ENCODE assay signal across 8 cellular contexts in the genomic region with DNA sequence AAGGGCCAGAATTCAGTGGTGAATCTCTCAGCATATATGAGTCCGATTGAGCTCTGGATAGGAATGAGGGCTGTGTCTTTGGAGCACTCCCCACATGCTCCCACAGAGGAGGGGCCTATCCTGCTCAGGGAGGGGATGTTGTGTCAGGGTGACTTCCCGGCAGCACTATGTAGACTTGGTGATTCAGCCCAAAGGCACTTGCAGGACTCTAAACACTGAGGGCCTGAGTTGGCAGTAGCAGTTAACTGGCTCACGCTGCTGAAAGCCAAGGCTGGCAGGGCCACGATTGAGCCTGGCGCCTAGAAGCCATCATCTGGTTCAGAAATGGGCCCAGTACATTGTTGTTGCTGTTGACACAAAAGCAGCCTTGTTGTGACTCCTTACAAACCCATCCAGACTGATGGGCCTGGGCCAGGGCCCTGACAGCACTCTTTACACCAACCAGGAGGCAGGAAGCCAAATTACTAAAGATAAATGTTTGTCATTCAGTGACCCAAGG. TPM values are rescaled to one million over a fixed set of nuclear protein-coding genes. Genes with fewer than 3 reads are reported as not detected.
DNase-seq lines count a peak whose midpoint lies in the region; TF ChIP-seq lines count a peak whose summit lies in the region.

No MANE protein-coding gene starts in this region.

- peak overlapping the region; percentile 56 for H3K4me2 ChIP-seq in mammary epithelial cell (ENCODE audit: insufficient read depth, low read depth, low read length)

- H3K27me3 ChIP-seq in mammary epithelial cell (ENCODE audit: insufficient read depth, low read length) (no peaks in the 10 kb centered on the region), subcutaneous abdominal adipose tissue (ENCODE audit: control insufficient read depth in 5 of 5, insufficient read depth in 4 of 5, low read length in 5 of 5) (no peaks in the 10 kb centered on the region)

- H3K36me3 ChIP-seq in mammary epithelial cell (ENCODE audit: insufficient read depth, low read length) = peaks cover 46% of the 10 kb centered on the region
- H3K36me3 ChIP-seq in subcutaneous abdominal adipose tissue (ENCODE audit: control insufficient read depth in 5 of 5, insufficient read depth in 5 of 5, low read length in 5 of 5) = peaks cover 4 to 91% (median 67%) of the 10 kb centered on the region in 5 donors

- peak overlapping the region; percentile 14 for H2AFZ ChIP-seq in mammary epithelial cell (ENCODE audit: low read depth, low read length)

- peak; percentile 78 for DNase-seq in HS-27A (ENCODE audit: low read depth)
- peak; percentile 92 for DNase-seq in mammary epithelial cell
- DNase-seq in kidney glomerular epithelial cell (lab: John Stamatoyannopoulos, UW) = peak; percentile 95
- DNase-seq in activated gamma-delta T cell (lab: John Stamatoyannopoulos, UW) = no peak
- DNase-seq in activated CD4-positive, alpha-beta T cell treated with anti-CD3 and anti-CD28 coated beads, Interleukin-2, amount 50 U/mL, for 48 hours = no peak
- no peak for DNase-seq in cerebellar nuclear complex (lab: John Stamatoyannopoulos, UW)
- no peak for DNase-seq in DMS79 (lab: John Stamatoyannopoulos, UW)

- dilution Hi-C loops in mammary epithelial cell (cut with HindIII; ENCODE audit: low sequenced_read_pairs) = no loop called here

- H3K9ac ChIP-seq in mammary epithelial cell (ENCODE audit: insufficient read depth, low read length) (peak overlapping the region; percentile 45), subcutaneous abdominal adipose tissue (ENCODE audit: low read length in 5 of 5) (peak overlapping the region in 2 of 5 donors; percentile 35 to 36)

- CTCF ChIA-PET in mammary epithelial cell (lab: Charles Lee; ENCODE audit: low non-redundant PET) = no interaction called here

- H4K20me1 ChIP-seq in mammary epithelial cell (ENCODE audit: insufficient read depth, low read length) = no peaks in the 10 kb centered on the region

- no TSS peak for BruUV-seq in mammary epithelial cell (replicated peaks; lab: Mats Ljungman, UMichigan)

- H3K4me3 ChIP-seq in mammary epithelial cell (replicated peaks in 1 of 3; ENCODE audit: insufficient read depth in 1 of 3, low read depth in 2 of 3, low read length in 3 of 3) (no peak overlapping the region), subcutaneous abdominal adipose tissue (ENCODE audit: low read depth in 1 of 5, low read length in 5 of 5) (no peak overlapping the region)

- in situ Hi-C loops in mammary epithelial cell (cut with MboI; ENCODE audit: low sequenced_read_pairs in 2 of 2) = loop anchor here in 1 of 2 donors (10.0 kb wide), 1 partner anchor 188 kb away; a partner anchor contains a TSS

- H3K9me3 ChIP-seq in mammary epithelial cell (replicated peaks; ENCODE audit: insufficient read depth, low read length) = no peaks in the 10 kb centered on the region
- no peaks in the 10 kb centered on the region for H3K9me3 ChIP-seq in subcutaneous abdominal adipose tissue (ENCODE audit: control insufficient read depth in 5 of 5, low read length in 5 of 5)

- H3K79me2 ChIP-seq in mammary epithelial cell (ENCODE audit: insufficient read depth, low read length) = peaks cover 31% of the 10 kb centered on the region

- H3K27ac ChIP-seq in mammary epithelial cell (ENCODE audit: insufficient read depth, low read depth, low read length) = peak overlapping the region; percentile 47
- H3K27ac ChIP-seq in subcutaneous abdominal adipose tissue (ENCODE audit: low read depth, low read length) = peak overlapping the region; percentile 77

- intact Hi-C loops in mammary epithelial cell (cut with micrococcal nuclease) = loop anchor here (2.0 kb wide), 1 partner anchor 32 kb away; the partner anchor contains the start of gene NMT1

- H3K4me1 ChIP-seq in mammary epithelial cell (ENCODE audit: insufficient read depth, low read length) = peaks cover 19% of the 10 kb centered on the region
- H3K4me1 ChIP-seq in subcutaneous abdominal adipose tissue (ENCODE audit: control insufficient read depth in 5 of 5, insufficient read depth in 5 of 5, low read length in 5 of 5) = peaks cover 8 to 36% (median 30%) of the 10 kb centered on the region in 5 donors

- TF ChIP-seq CTCF in mammary epithelial cell (conservative IDR thresholded peaks at IDR 0.05 in 1 of 2, IDR thresholded peaks at IDR 0.05 in 1 of 2; ENCODE audit: extremely low read depth in 1 of 2, insufficient read depth in 1 of 2, low read depth in 1 of 2, low read length in 2 of 2) = no peak

- 0% methylated on average over 5 of the region's 5 CpGs for WGBS in mammary epithelial cell (ENCODE audit: low coverage, missing lambda C conversion rate)

RNA-seq across cellular contexts. Expression of gene NMT1, which starts 31.9 kb away (rescaled TPM):
- total RNA-seq in mammary epithelial cell = 100 to 1,000 TPM in 1 of 2 donors, 10 to 100 TPM in 1; 80.0 to 143 TPM
- 55.9 TPM for polyA plus RNA-seq in mammary epithelial cell
- polyA minus RNA-seq in mammary epithelial cell = 170 TPM

RNA-seq across cellular contexts. Expression of gene PLCD3, which starts 39.3 kb away (rescaled TPM):
- 100 to 1,000 TPM in 1 of 2 donors, 10 to 100 TPM in 1; 79.4 to 185 TPM for total RNA-seq in mammary epithelial cell
- 171 TPM for polyA plus RNA-seq in mammary epithelial cell
- polyA minus RNA-seq in mammary epithelial cell = 166 TPM

RNA-seq across cellular contexts. Expression of gene DCAKD, which starts 41.5 kb away (rescaled TPM):
- 10 to 100 TPM; 35.4 to 68.0 TPM for total RNA-seq in mammary epithelial cell
- polyA plus RNA-seq in mammary epithelial cell = 27.7 TPM
- 40.8 TPM for polyA minus RNA-seq in mammary epithelial cell

RNA-seq across cellular contexts. Expression of gene ACBD4, which starts 42.5 kb away (rescaled TPM):
- 1 to 10 TPM; 6.5 to 8.1 TPM for total RNA-seq in mammary epithelial cell
- polyA plus RNA-seq in mammary epithelial cell = 3.1 TPM
- 3.4 TPM for polyA minus RNA-seq in mammary epithelial cell

RNA-seq across cellular contexts. Expression of gene HEXIM1, which starts 55.3 kb away (rescaled TPM):
- total RNA-seq in mammary epithelial cell = 10 to 100 TPM; 20.5 to 35.2 TPM
- polyA plus RNA-seq in mammary epithelial cell = 16.7 TPM
- 12.4 TPM for polyA minus RNA-seq in mammary epithelial cell

Comparison
In these comparisons a context has a peak if more than half of its experiments do, and no peak if none do; other contexts are left out.
1. DNase-seq: peak in HS-27A (single experiment), mammary epithelial cell (single experiment) and kidney glomerular epithelial cell (single experiment); none in activated gamma-delta T cell (single experiment), activated CD4-positive, alpha-beta T cell treated with anti-CD3 and anti-CD28 coated beads, Interleukin-2, amount 50 U/mL, for 48 hours (0 of 2), cerebellar nuclear complex (0 of 2) and DMS79 (single experiment).